24 cellular contexts compared by ENCODE assay signal in genomic region chr18:4806342-4806741, GRCh38.
"Had no signal": no experiment of that assay in that cellular context is flagged by ENCODE, and none has a peak within 500 bp of the region (broad histone marks: within the 10 kb centered on the region; RNA-seq: fewer than 3 reads in every experiment).

No MANE protein-coding gene starts in this region.

- H3K4me1 ChIP-seq: left ventricle myocardium inferior, right atrium auricular region, spleen, suprapubic skin, upper lobe of right lung had no signal

- H3K27me3 ChIP-seq: ovary, right atrium auricular region, spleen, suprapubic skin, thyroid gland, upper lobe of right lung had no signal

- H3K4me3 ChIP-seq: left ventricle myocardium inferior, lung, ovary, right atrium auricular region, skin epidermis, spleen, suprapubic skin, thyroid gland, upper lobe of right lung had no signal

- H3K27me3 Mint-ChIP-seq: naive B cell; progenitor cell of endocrine pancreas; stimulated activated naive CD8-positive, alpha-beta T cell treated with anti-CD3 and anti-CD28 coated beads, Interleukin-15, Interleukin-2, amounts not matched to agents 100 ng/mL and 50 ng/mL, for 24 hours had no signal

- H3K27ac ChIP-seq: left ventricle myocardium inferior, ovary, right atrium auricular region, skin epidermis, spleen, suprapubic skin, upper lobe of right lung had no signal

- H3K9me3 ChIP-seq: ovary, right atrium auricular region, suprapubic skin, thyroid gland, upper lobe of right lung had no signal

- H3K36me3 ChIP-seq: left ventricle myocardium inferior, ovary, right atrium auricular region, spleen, suprapubic skin, thyroid gland, upper lobe of right lung had no signal

- H3K4me1 Mint-ChIP-seq: mesothelial cell of epicardium; naive B cell; natural killer cell; stimulated activated effector memory CD8-positive, alpha-beta T cell treated with anti-CD3 and anti-CD28 coated beads, Interleukin-12 subunit alpha, Interleukin-12 subunit beta, amount 100 ng/mL, for 72 hours had no signal

- H3K36me3 Mint-ChIP-seq: mesothelial cell of epicardium; naive B cell; stimulated activated effector memory CD8-positive, alpha-beta T cell treated with anti-CD3 and anti-CD28 coated beads, Interleukin-12 subunit alpha, Interleukin-12 subunit beta, amount 100 ng/mL, for 72 hours had no signal

- H3K27ac Mint-ChIP-seq: mesothelial cell of epicardium; naive B cell; natural killer cell; progenitor cell of endocrine pancreas; stimulated activated effector memory CD8-positive, alpha-beta T cell treated with anti-CD3 and anti-CD28 coated beads, Interleukin-12 subunit alpha, Interleukin-12 subunit beta, amount 100 ng/mL, for 72 hours; stimulated activated naive CD8-positive, alpha-beta T cell treated with anti-CD3 and anti-CD28 coated beads, Interleukin-15, Interleukin-2, amounts not matched to agents 100 ng/mL and 50 ng/mL, for 24 hours had no signal

- ATAC-seq: left colon; natural killer cell; sciatic nerve; stimulated activated effector memory CD8-positive, alpha-beta T cell treated with anti-CD3 and anti-CD28 coated beads, Interleukin-12 subunit alpha, Interleukin-12 subunit beta, amount 100 ng/mL, for 72 hours; upper lobe of right lung had no signal

- H3K4me3 Mint-ChIP-seq: mesothelial cell of epicardium; naive B cell; natural killer cell; stimulated activated effector memory CD8-positive, alpha-beta T cell treated with anti-CD3 and anti-CD28 coated beads, Interleukin-12 subunit alpha, Interleukin-12 subunit beta, amount 100 ng/mL, for 72 hours; stimulated activated naive CD8-positive, alpha-beta T cell treated with anti-CD3 and anti-CD28 coated beads, Interleukin-15, Interleukin-2, amounts not matched to agents 100 ng/mL and 50 ng/mL, for 24 hours had no signal

- DNase-seq: hippocampal formation; left colon; left ventricle myocardium inferior; mesendoderm; naive B cell; natural killer cell; ovary; spleen; stimulated activated CD4-positive, alpha-beta T cell treated with anti-CD3 and anti-CD28 coated beads, Interleukin-4, amount 100 ng/mL, for 24 hours; stimulated activated naive CD4-positive, alpha-beta T cell; thyroid gland; trophoblast cell; upper lobe of right lung had no signal

- FAIRE-seq: keratinocyte, urothelium cell line had no signal
